In genomic region chr11:79610139-79610538, GRCh38 we compare ENCODE assay signal across 21 cellular contexts.
"Had no signal": no experiment of that assay in that cellular context is flagged by ENCODE, and none has a peak within 500 bp of the region (broad histone marks: within the 10 kb centered on the region; RNA-seq: fewer than 3 reads in every experiment).

No MANE protein-coding gene starts in this region.

- H3K36me3 ChIP-seq: esophagus muscularis mucosa, gastroesophageal sphincter, heart left ventricle, left lung, lower lobe of right lung had no signal

- H3K9me3 ChIP-seq: esophagus muscularis mucosa, gastroesophageal sphincter, lower lobe of right lung, mucosa of descending colon had no signal

- H3K79me2 ChIP-seq: hepatocyte had no signal

- H3K27me3 ChIP-seq: dorsolateral prefrontal cortex, esophagus muscularis mucosa, gastroesophageal sphincter, heart left ventricle, hepatocyte, left lung had no signal

- H3K4me3 ChIP-seq: coronary artery, dorsolateral prefrontal cortex, esophagus muscularis mucosa, gastroesophageal sphincter, heart left ventricle, hepatocyte, left lung, lower lobe of right lung, mucosa of descending colon had no signal

- H3K4me1 ChIP-seq: esophagus muscularis mucosa, gastroesophageal sphincter, left lung, lower lobe of right lung had no signal

- H3K4me2 ChIP-seq: hepatocyte had no signal

- H3K27ac ChIP-seq: coronary artery, dorsolateral prefrontal cortex, epithelial cell of prostate, esophagus muscularis mucosa, gastroesophageal sphincter, heart left ventricle, hepatocyte, left lung, lower lobe of right lung had no signal

- ATAC-seq: gastroesophageal sphincter, left lung, lower lobe of right lung, mucosa of descending colon had no signal

- H2AFZ ChIP-seq: hepatocyte had no signal

- DNase-seq: cerebellar nuclear complex; dermis blood vessel endothelial cell; dorsolateral prefrontal cortex; effector CD4-positive, alpha-beta T cell; effector memory CD4-positive, alpha-beta T cell; erythroblast; foreskin fibroblast; heart left ventricle; immature natural killer cell; islet precursor cell; left cardiac atrium; left lung; left ventricle myocardium superior; lower lobe of right lung; mesenchymal stem cell; mucosa of descending colon had no signal
